Comparison of ENCODE assay signal across 12 cellular contexts in genomic region chr20:10077081-10077471, GRCh38. TPM values are rescaled to one million over a fixed set of nuclear protein-coding genes. Genes with fewer than 3 reads are reported as not detected.
DNase-seq lines count a peak whose midpoint lies in the region; TF ChIP-seq lines count a peak whose summit lies in the region.
"Had no signal": no experiment of that assay in that cellular context is flagged by ENCODE, and none has a peak within 500 bp of the region (broad histone marks: within the 10 kb centered on the region; RNA-seq: fewer than 3 reads in every experiment).

No MANE protein-coding gene starts in this region.

- no peaks in the 10 kb centered on the region for H3K36me3 ChIP-seq in parathyroid adenoma (ENCODE audit: control insufficient read depth, insufficient read depth, low read length)
- H3K36me3 ChIP-seq in MG63, result no peaks in the 10 kb centered on the region

- H3K4me3 ChIP-seq in HFF-Myc (replicated peaks; ENCODE audit: low read depth, low read length), result no peak overlapping the region
- H3K4me3 ChIP-seq in choroid plexus epithelial cell (ENCODE audit: low read depth, low read length), result no peak overlapping the region
- no peak overlapping the region for H3K4me3 ChIP-seq in parathyroid adenoma (ENCODE audit: low read depth, low read length)
- H3K4me3 ChIP-seq in MG63, result no peak overlapping the region
- H3K4me3 ChIP-seq: GM23248, SK-N-MC had no signal

- no peak overlapping the region for H3K9ac ChIP-seq in parathyroid adenoma
- H3K9ac ChIP-seq: GM23248 had no signal

- no peak overlapping the region for H3K27ac ChIP-seq in parathyroid adenoma
- H3K27ac ChIP-seq: GM23248, SK-N-MC had no signal

- no peaks in the 10 kb centered on the region for H3K27me3 ChIP-seq in parathyroid adenoma (ENCODE audit: control insufficient read depth, insufficient read depth, low read length)
- H3K27me3 ChIP-seq in MG63, result no peaks in the 10 kb centered on the region

- H3K4me1 ChIP-seq in parathyroid adenoma, result peaks cover 3% of the 10 kb centered on the region

- H2AFZ ChIP-seq in parathyroid adenoma, result peak overlapping the region; percentile 28
- H2AFZ ChIP-seq: GM23248 had no signal

- H3K79me2 ChIP-seq in parathyroid adenoma, result no peaks in the 10 kb centered on the region

- peak; percentile 2 to 7 for DNase-seq in activated CD4-positive, alpha-beta T cell treated with anti-CD3 and anti-CD28 coated beads, Interleukin-2, amount 50 U/mL, for 48 hours
- DNase-seq in activated CD4-positive, alpha-beta T cell treated with anti-CD3 and anti-CD28 coated beads for 1 hour, result no peak
- no peak for DNase-seq in HFF-Myc (ENCODE audit: extremely low read depth, low read depth)
- DNase-seq in choroid plexus epithelial cell (ENCODE audit: low read depth), result no peak
- DNase-seq in NCI-H1930 (lab: John Stamatoyannopoulos, UW), result no peak
- DNase-seq in NCI-H1105 treated with DMSO at 0.1 percent for 48 hours (lab: John Stamatoyannopoulos, UW), result no peak
- DNase-seq in MG63, result no peak
- DNase-seq: activated CD8-positive, alpha-beta memory T cell treated with anti-CD3 and anti-CD28 coated beads, Interleukin-2, amount 50 U/mL, for 4 hours; GM23248; NCI-H1436 treated with DMSO at 0.1 percent for 48 hours had no signal

- no peak overlapping the region for H3K4me2 ChIP-seq in parathyroid adenoma (ENCODE audit: low read length)

- peak; percentile 38 for TF ChIP-seq CTCF in HFF-Myc (IDR thresholded peaks at IDR 0.05; ENCODE audit: low read depth, low read length, missing control alignments)
- peak; percentile 53 for TF ChIP-seq CTCF in choroid plexus epithelial cell (conservative IDR thresholded peaks at IDR 0.05; ENCODE audit: low read depth, low read length)
- TF ChIP-seq CTCF in parathyroid adenoma (IDR thresholded peaks at IDR 0.05), result peak; percentile 42

- no peaks in the 10 kb centered on the region for H3K9me3 ChIP-seq in parathyroid adenoma (ENCODE audit: control insufficient read depth, low read length)
- H3K9me3 ChIP-seq in MG63, result no peaks in the 10 kb centered on the region

RNA-seq across cellular contexts. Expression of gene ANKEF1, which starts 42.3 kb away (rescaled TPM):
- total RNA-seq in MG63 (2014; rRNA removed; shearing (Covaris generic); ENCODE audit: low replicate concordance), result 0.79 and 1.3 TPM in 2 replicates

Comparison
In these comparisons a context has a peak if more than half of its experiments do, and no peak if none do; other contexts are left out.
1. DNase-seq: peak in activated CD4-positive, alpha-beta T cell treated with anti-CD3 and anti-CD28 coated beads, Interleukin-2, amount 50 U/mL, for 48 hours (2 of 2); none in activated CD4-positive, alpha-beta T cell treated with anti-CD3 and anti-CD28 coated beads for 1 hour (single experiment), HFF-Myc (single experiment), choroid plexus epithelial cell (single experiment), NCI-H1930 (0 of 2), NCI-H1105 treated with DMSO at 0.1 percent for 48 hours (single experiment) and MG63 (single experiment).
2. Peak in every context shown above with its lines, with median percentiles within 50 percentile points of each other: CTCF ChIP-seq.